ENCODE assay signal across 29 cellular contexts in genomic region chr12:9843416-9843815, GRCh38. TPM values are rescaled to one million over a fixed set of nuclear protein-coding genes. Genes with fewer than 3 reads are reported as not detected.
"Had no signal": no experiment of that assay in that cellular context is flagged by ENCODE, and none has a peak within 500 bp of the region (broad histone marks: within the 10 kb centered on the region; RNA-seq: fewer than 3 reads in every experiment).

No MANE protein-coding gene starts in this region.

- H3K9me3 ChIP-seq: gastrocnemius medialis, pancreas, tibial artery, uterus had no signal

- H3K9me3 Mint-ChIP-seq: nephron had no signal

- H3K27me3 Mint-ChIP-seq: effector memory CD8-positive, alpha-beta T cell; naive B cell had no signal

- H3K27ac Mint-ChIP-seq: effector memory CD8-positive, alpha-beta T cell; nephron; progenitor cell of endocrine pancreas; stimulated activated effector memory CD8-positive, alpha-beta T cell treated with anti-CD3 and anti-CD28 coated beads, Interleukin-12 subunit alpha, Interleukin-12 subunit beta, amount 100 ng/mL, for 72 hours had no signal

- H3K4me3 Mint-ChIP-seq: effector memory CD8-positive, alpha-beta T cell; naive B cell; nephron; stimulated activated effector memory CD8-positive, alpha-beta T cell treated with anti-CD3 and anti-CD28 coated beads, Interleukin-12 subunit alpha, Interleukin-12 subunit beta, amount 100 ng/mL, for 72 hours had no signal

- H3K36me3 ChIP-seq: gastrocnemius medialis, heart right ventricle, left ventricle myocardium inferior, lower lobe of right lung, pancreas, tibial artery, upper lobe of left lung, uterus had no signal

- H3K27me3 ChIP-seq: gastrocnemius medialis, heart right ventricle, pancreas, tibial artery, upper lobe of left lung, uterus had no signal

- H3K36me3 Mint-ChIP-seq: stimulated activated effector memory CD8-positive, alpha-beta T cell treated with anti-CD3 and anti-CD28 coated beads, Interleukin-12 subunit alpha, Interleukin-12 subunit beta, amount 100 ng/mL, for 72 hours had no signal

- DNase-seq: effector memory CD8-positive, alpha-beta T cell; erythroblast; gastrocnemius medialis; heart right ventricle; kidney; left cardiac atrium; left ventricle myocardium inferior; lower lobe of right lung; mesenchymal stem cell; midbrain; naive B cell; occipital lobe; right cardiac atrium; stimulated activated CD4-positive, alpha-beta T cell treated with anti-CD3 and anti-CD28 coated beads, Interleukin-4, amount 100 ng/mL, for 1 hour; stimulated activated CD8-positive, alpha-beta memory T cell treated with anti-CD3 and anti-CD28 coated beads, Interleukin-4, amount 100 ng/mL, for 48 hours; stimulated activated naive CD8-positive, alpha-beta T cell treated with anti-CD3 and anti-CD28 coated beads, Interleukin-15, Interleukin-2, amounts not matched to agents 100 U/mL and 50 U/mL, for 24 hours; tibial artery; upper lobe of left lung; uterus had no signal

- H3K4me3 ChIP-seq: coronary artery, gastrocnemius medialis, heart right ventricle, left ventricle myocardium inferior, lower lobe of right lung, pancreas, smooth muscle cell, tibial artery, upper lobe of left lung, uterus had no signal

- H3K4me2 ChIP-seq: smooth muscle cell had no signal

- H3K4me1 ChIP-seq: gastrocnemius medialis, heart right ventricle, left ventricle myocardium inferior, lower lobe of right lung, pancreas, tibial artery, upper lobe of left lung, uterus had no signal

- H3K27ac ChIP-seq: coronary artery, gastrocnemius medialis, heart right ventricle, left ventricle myocardium inferior, lower lobe of right lung, pancreas, tibial artery, upper lobe of left lung, uterus had no signal

- H3K4me1 Mint-ChIP-seq: naive B cell, nephron had no signal

RNA-seq across cellular contexts. Expression of gene KLRF1, which starts 16.1 kb away (rescaled TPM):
- total RNA-seq: chondrocyte, fibroblast of lung, gastrocnemius medialis, left ventricle myocardium inferior, progenitor cell of endocrine pancreas, smooth muscle cell, temporal lobe had no signal
- polyA plus RNA-seq: smooth muscle cell had no signal

RNA-seq across cellular contexts. Expression of gene CLEC2B, which starts 25.7 kb away (rescaled TPM):
- total RNA-seq: chondrocyte, progenitor cell of endocrine pancreas had no signal

RNA-seq across cellular contexts. Expression of gene KLRF2, which starts 37.9 kb away (rescaled TPM):
- total RNA-seq: chondrocyte, fibroblast of lung, fibroblast of villous mesenchyme, gastrocnemius medialis, heart right ventricle, kidney, left cardiac atrium, left ventricle myocardium inferior, lower lobe of right lung, occipital lobe, pancreas, progenitor cell of endocrine pancreas, right cardiac atrium, smooth muscle cell, temporal lobe, upper lobe of left lung, uterus had no signal
- polyA plus RNA-seq: fibroblast of lung, heart right ventricle, pancreas, right cardiac atrium, smooth muscle cell had no signal
